In genomic region chr12:50765325-50765911, GRCh38 we compare ENCODE assay signal across 8 cellular contexts. TPM values are rescaled to one million over a fixed set of nuclear protein-coding genes. Genes with fewer than 3 reads are reported as not detected.
DNase-seq lines count a peak whose midpoint lies in the region; ATAC-seq and TF ChIP-seq lines count a peak whose summit lies in the region.

No MANE protein-coding gene starts in this region.

- H3K27ac Mint-ChIP-seq in osteocyte (ENCODE audit: unreplicated experiment), result peak overlapping the region; percentile 71

- no peaks in the 10 kb centered on the region for H3K36me3 Mint-ChIP-seq in osteocyte (ENCODE audit: unreplicated experiment)

- peak overlapping the region; percentile 86 for H3K4me3 Mint-ChIP-seq in osteocyte (ENCODE audit: unreplicated experiment)

- intact Hi-C loops in Panc1 (cut with micrococcal nuclease; ENCODE audit: unreplicated experiment), result loop anchor here (5.0 kb wide), 1 partner anchor 222 kb away; no protein-coding TSS in a partner anchor

- H3K27ac ChIP-seq in HL-60 (replicated peaks) (peak overlapping the region; percentile 97), Panc1 (ENCODE audit: low read length) (peak overlapping the region; percentile 86)

- H3K27me3 Mint-ChIP-seq in osteocyte (ENCODE audit: unreplicated experiment), result no peaks in the 10 kb centered on the region

- peak overlapping the region; percentile 83 for H3K4me3 ChIP-seq in HL-60 (replicated peaks; ENCODE audit: insufficient read depth, low read length)
- peak overlapping the region; percentile 87 to 89 for H3K4me3 ChIP-seq in Panc1 (ENCODE audit: low read depth in 2 of 2, low read length in 2 of 2)

- no peaks in the 10 kb centered on the region for H3K36me3 ChIP-seq in Panc1 (ENCODE audit: control insufficient read depth, insufficient read depth, low read length)

- H3K27me3 ChIP-seq in HL-60 (ENCODE audit: insufficient read depth, poor library complexity, severe bottlenecking) (no peaks in the 10 kb centered on the region), Panc1 (ENCODE audit: control insufficient read depth, insufficient read depth, low read length) (no peaks in the 10 kb centered on the region)

- DNase-seq in GM10248 (ENCODE audit: extremely low spot score), result peak; percentile 70
- peak; percentile 34 to 53 for DNase-seq in HL-60 (ENCODE audit: low read depth in 1 of 2, low spot score in 1 of 2)
- DNase-seq in Panc1 (ENCODE audit: low read depth, low spot score), result peak; percentile 75
- DNase-seq in activated naive CD4-positive, alpha-beta T cell treated with anti-CD3 and anti-CD28 coated beads, Interleukin-2, amount 50 U/mL, for 16 hours, result peak; percentile 48
- peak; percentile 66 for DNase-seq in globus pallidus (ENCODE audit: low spot score)
- DNase-seq in osteocyte (ENCODE audit: extremely low spot score, unreplicated experiment), result no peak

- CTCF ChIA-PET in GM10248 (lab: Yijun Ruan, JAX) (interaction anchor here (0.6 to 3.2 kb wide), 39 partner anchors 10 to 584 kb away, joined by 3 to 53 read pairs (median 4); partner anchors contain the start of gene SLC11A2), Panc1 (lab: Charles Lee) (interaction anchor here (0.5 to 1.2 kb wide), 8 partner anchors 10 to 659 kb away, joined by 3 to 10 read pairs (median 4); partner anchors contain the start of gene DIP2B)

- TSS peak; percentile 77 for BruUV-seq in Panc1 (replicated peaks; lab: Mats Ljungman, UMichigan)

- peaks cover 25% of the 10 kb centered on the region for H3K4me1 ChIP-seq in Panc1 (ENCODE audit: control insufficient read depth, insufficient read depth, low read length)

- in situ Hi-C loops in Panc1 (cut with HindIII; ENCODE audit: low pct_unique_long_range_greater_than_20kb, low sequenced_read_pairs), result no loop called here

- ATAC-seq in Panc1, result peak; percentile 57
- no peak for ATAC-seq in GM19395 (IDR thresholded peaks at IDR 0.05; ENCODE audit: unreplicated experiment)
- no peak for ATAC-seq in GM21529 (IDR thresholded peaks at IDR 0.05; ENCODE audit: unreplicated experiment)

- H3K4me1 Mint-ChIP-seq in osteocyte (ENCODE audit: unreplicated experiment), result peaks cover 34% of the 10 kb centered on the region

- no peaks in the 10 kb centered on the region for H3K9me3 Mint-ChIP-seq in osteocyte (ENCODE audit: unreplicated experiment)

- H3K9me3 ChIP-seq in Panc1 (ENCODE audit: control insufficient read depth, insufficient read depth, low read depth, low read length), result no peaks in the 10 kb centered on the region

- TF ChIP-seq CTCF in GM10248 (IDR thresholded peaks at IDR 0.05; ENCODE audit: control extremely low read depth, extremely low read depth, low read depth, missing control alignments), result peak; percentile 64
- TF ChIP-seq CTCF in HL-60 (IDR thresholded peaks at IDR 0.05; ENCODE audit: insufficient read depth, low read length), result peak; percentile 56
- TF ChIP-seq CTCF in Panc1 (IDR thresholded peaks at IDR 0.05), result peak; percentile 84
- peak; percentile 73 for TF ChIP-seq CTCF in osteocyte (IDR thresholded peaks at IDR 0.05)

- POLR2A ChIA-PET in GM10248 (lab: Yijun Ruan, JAX) (interaction anchor here (0.5 kb wide), 1 partner anchor 11 kb away, joined by 5 read pairs; no protein-coding TSS in a partner anchor), Panc1 (lab: Charles Lee) (no interaction called here)

RNA-seq across cellular contexts. Expression of gene ATF1, which starts 1.5 kb away (rescaled TPM):
- total RNA-seq in Panc1 (2021; ENCODE audit: unreplicated experiment) (52.2 TPM), osteocyte (30.3 and 32.2 TPM in 2 replicates)
- polyA plus RNA-seq in Panc1 (2012; ENCODE audit: insufficient read length), result 39.2 TPM
